In genomic region chr15:100895721-100896120, GRCh38 we compare ENCODE assay signal across 21 cellular contexts. TPM values are rescaled to one million over a fixed set of nuclear protein-coding genes. Genes with fewer than 3 reads are reported as not detected.
"Had no signal": no experiment of that assay in that cellular context is flagged by ENCODE, and none has a peak within 500 bp of the region (broad histone marks: within the 10 kb centered on the region; RNA-seq: fewer than 3 reads in every experiment).

No MANE protein-coding gene starts in this region.

- H3K4me3 ChIP-seq: coronary artery, dorsolateral prefrontal cortex, heart right ventricle, psoas muscle, right lobe of liver, suprapubic skin, thyroid gland, upper lobe of right lung, vagina had no signal

- H3K4me3 Mint-ChIP-seq: natural killer cell, neural crest cell had no signal

- H3K4me1 ChIP-seq: parathyroid adenoma, right lobe of liver, upper lobe of right lung had no signal

- H3K36me3 Mint-ChIP-seq: natural killer cell had no signal

- H3K9me3 Mint-ChIP-seq: natural killer cell, neural crest cell had no signal

- H3K9me3 ChIP-seq: heart right ventricle, psoas muscle, right lobe of liver, suprapubic skin, thyroid gland, upper lobe of right lung, vagina had no signal

- H3K79me2 ChIP-seq: parathyroid adenoma had no signal

- DNase-seq: dorsolateral prefrontal cortex; effector CD8-positive, alpha-beta T cell; heart right ventricle; islet precursor cell; mammary epithelial cell; natural killer cell; nucleus accumbens; psoas muscle; retina; stimulated activated CD4-positive, alpha-beta T cell treated with anti-CD3 and anti-CD28 coated beads, Interleukin-2, amount 100 ng/mL, for 24 hours; stimulated activated CD4-positive, alpha-beta T cell treated with anti-CD3 and anti-CD28 coated beads, Interleukin-4, amount 100 ng/mL, for 4 hours; stimulated activated naive CD4-positive, alpha-beta T cell; thyroid gland; upper lobe of right lung had no signal

- H3K36me3 ChIP-seq: right lobe of liver, suprapubic skin, thyroid gland, upper lobe of right lung, vagina had no signal

- H3K4me1 Mint-ChIP-seq: natural killer cell had no signal

- H3K27me3 ChIP-seq: right lobe of liver, suprapubic skin, thyroid gland, vagina had no signal

- H3K27ac ChIP-seq: coronary artery, dorsolateral prefrontal cortex, heart right ventricle, parathyroid adenoma, psoas muscle, right lobe of liver, suprapubic skin, thyroid gland, upper lobe of right lung, vagina had no signal

- H3K27ac Mint-ChIP-seq: natural killer cell had no signal

- H2AFZ ChIP-seq: parathyroid adenoma had no signal

RNA-seq across cellular contexts. Expression of gene ALDH1A3, which starts 16.1 kb away (rescaled TPM):
- total RNA-seq: myocyte, natural killer cell had no signal
